8 cellular contexts compared by ENCODE assay signal in the genomic region with DNA sequence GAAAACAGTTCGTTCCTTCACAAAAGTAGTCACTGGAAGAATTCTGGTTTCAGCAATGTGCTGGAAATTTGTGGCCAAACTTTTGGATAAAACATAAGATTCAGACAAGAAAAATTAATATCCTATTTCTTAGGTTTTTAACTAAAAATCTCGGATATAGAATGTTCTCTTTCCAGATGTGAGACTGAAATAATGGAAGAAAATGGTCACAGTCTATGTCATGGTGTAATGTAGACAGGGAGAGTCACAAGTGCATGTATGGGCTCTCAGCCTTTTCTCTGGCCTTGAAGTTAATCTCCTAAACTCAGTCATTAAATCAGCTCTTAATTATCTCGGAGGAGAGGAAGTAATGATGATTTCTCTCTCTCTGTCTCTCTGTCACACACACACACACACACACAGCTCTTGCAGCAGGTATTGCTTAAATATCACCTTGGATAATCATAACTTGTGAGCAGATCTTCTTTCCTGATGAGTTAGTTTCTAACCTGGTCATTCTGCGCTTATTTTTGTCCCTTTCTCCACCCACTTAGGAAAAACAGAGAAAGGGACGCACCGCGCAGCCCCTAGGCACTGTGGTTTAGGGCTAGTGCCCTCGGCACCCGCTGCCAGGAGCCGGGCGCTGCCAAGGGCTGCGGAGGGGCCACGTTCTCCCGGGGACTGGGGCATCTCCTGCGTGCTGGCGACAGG. TPM values are rescaled to one million over a fixed set of nuclear protein-coding genes. Genes with fewer than 3 reads are reported as not detected.
DNase-seq lines count a peak whose midpoint lies in the region; FAIRE-seq and TF ChIP-seq lines count a peak whose summit lies in the region.

No MANE protein-coding gene starts in this region.

- no peaks in the 10 kb centered on the region for H3K9me2 ChIP-seq in DOHH2 (replicated peaks; ENCODE audit: control insufficient read depth, low read length)

- H3K4me3 ChIP-seq in DOHH2 (ENCODE audit: low read length) = peak overlapping the region; percentile 20; the same call in 1 of the 2 replicates
- peak overlapping the region; percentile 90 for H3K4me3 ChIP-seq in HUES6 (ENCODE audit: low read depth, low read length)
- H3K4me3 ChIP-seq in bronchial epithelial cell (ENCODE audit: low read depth, low read length) = peak overlapping the region; percentile 88
- H3K4me3 ChIP-seq in lower leg skin (ENCODE audit: low read depth, poor library complexity, severe bottlenecking) = peak overlapping the region; percentile 64
- H3K4me3 ChIP-seq in transverse colon = peak overlapping the region; percentile 36 to 70 (median 50)

- peak overlapping the region; percentile 25 for H3K4me2 ChIP-seq in DOHH2 (ENCODE audit: low read length)

- TF ChIP-seq EP300 in transverse colon (IDR thresholded peaks at IDR 0.05; ENCODE audit: low read depth) = no peak

- in situ Hi-C loops in transverse colon (cut with MboI; ENCODE audit: low pct_ligation_motif_present in 1 of 4, low pct_unique_long_range_greater_than_20kb in 1 of 4, low sequenced_read_pairs in 3 of 4) = no loop called here

- peak; percentile 49 for DNase-seq in bronchial epithelial cell (ENCODE audit: low read depth)
- DNase-seq in lower leg skin (ENCODE audit: low spot score in 2 of 2) = no peak
- DNase-seq in transverse colon = no peak
- no peak for DNase-seq in erythroblast (lab: John Stamatoyannopoulos, UW)
- DNase-seq in NCI-H345 treated with DMSO at 0.1 percent for 48 hours (lab: John Stamatoyannopoulos, UW; ENCODE audit: unreplicated experiment) = no peak
- DNase-seq in SIG-M5 (lab: John Stamatoyannopoulos, UW) = no peak

- H3K79me2 ChIP-seq in DOHH2 (ENCODE audit: control insufficient read depth, low read length) = no peaks in the 10 kb centered on the region

- no peak for TF ChIP-seq CTCF in DOHH2 (IDR thresholded peaks at IDR 0.05; ENCODE audit: low read depth, low read length, poor library complexity, severe bottlenecking)
- no peak for TF ChIP-seq CTCF in bronchial epithelial cell (IDR thresholded peaks at IDR 0.05; ENCODE audit: insufficient read depth, low read length, severe bottlenecking)
- TF ChIP-seq CTCF in lower leg skin (IDR thresholded peaks at IDR 0.05) = no peak
- no peak for TF ChIP-seq CTCF in transverse colon (IDR thresholded peaks at IDR 0.05)

- no peaks in the 10 kb centered on the region for H3F3A ChIP-seq in DOHH2 (ENCODE audit: control insufficient read depth, insufficient read depth)

- peaks cover 26% of the 10 kb centered on the region for H3K27me3 ChIP-seq in DOHH2 (ENCODE audit: control insufficient read depth, low read length)
- peaks cover 46% of the 10 kb centered on the region for H3K27me3 ChIP-seq in HUES6 (ENCODE audit: control insufficient read depth, insufficient read depth, low read length)
- H3K27me3 ChIP-seq in bronchial epithelial cell (ENCODE audit: control insufficient read depth, insufficient read depth, low read length) = no peaks in the 10 kb centered on the region
- no peaks in the 10 kb centered on the region for H3K27me3 ChIP-seq in transverse colon

- TF ChIP-seq POLR2A in lower leg skin (IDR thresholded peaks at IDR 0.05) (no peak), transverse colon (IDR thresholded peaks at IDR 0.05) (no peak), erythroblast (IDR thresholded peaks at IDR 0.05; ENCODE audit: low read length) (no peak)

- H3K9ac ChIP-seq in HUES6 (ENCODE audit: low read length) = peak overlapping the region; percentile 9

- H3K4me1 ChIP-seq in DOHH2 (ENCODE audit: control insufficient read depth, low read length) = no peaks in the 10 kb centered on the region
- peaks cover 4% of the 10 kb centered on the region; the same call in 1 of the 2 replicates for H3K4me1 ChIP-seq in HUES6 (ENCODE audit: control insufficient read depth, insufficient read depth, low read length)
- H3K4me1 ChIP-seq in transverse colon = peaks cover 0 to 32% (median 15%) of the 10 kb centered on the region in 4 donors

- H3K27ac ChIP-seq in DOHH2 (ENCODE audit: low read depth, low read length) (no peak overlapping the region), HUES6 (ENCODE audit: low read depth, low read length) (no peak overlapping the region), transverse colon (peak overlapping the region; percentile 58 to 79 (median 73))

- H3K36me3 ChIP-seq in DOHH2 (ENCODE audit: control insufficient read depth, low read length) (no peaks in the 10 kb centered on the region), HUES6 (ENCODE audit: control insufficient read depth, insufficient read depth, low read length) (no peaks in the 10 kb centered on the region), bronchial epithelial cell (ENCODE audit: control insufficient read depth, insufficient read depth, low read length) (peaks cover 2% of the 10 kb centered on the region), transverse colon (no peaks in the 10 kb centered on the region)

- H3K9me3 ChIP-seq in DOHH2 (ENCODE audit: control insufficient read depth, insufficient read depth, low read length) (no peaks in the 10 kb centered on the region), HUES6 (ENCODE audit: control insufficient read depth, insufficient read depth, low read depth, low read length) (no peaks in the 10 kb centered on the region), transverse colon (no peaks in the 10 kb centered on the region)

- 4 to 8% methylated on average over 11 to 14 of the region's 16 CpGs for WGBS in lower leg skin, 2 donors
- whole genome bisulfite sequencing in transverse colon (ENCODE audit: low coverage in 1 of 2), 2 donors = 14 to 18% methylated on average over 6 to 15 of the region's 16 CpGs

- intact Hi-C loops in lower leg skin (cut with DNase I; ENCODE audit: low total_unique reads) (no loop called here), transverse colon (cut with DNase I; ENCODE audit: low total_unique reads) (no loop called here)

- FAIRE-seq in bronchial epithelial cell (lab: Jason Lieb, UNC) = no peak

- H4K20me1 ChIP-seq in DOHH2 (ENCODE audit: control insufficient read depth, insufficient read depth, low read depth, low read length) = no peaks in the 10 kb centered on the region

RNA-seq across cellular contexts. Expression of a gene that starts 0.7 kb away (rescaled TPM):
- 16.1 and 35.0 TPM in 2 replicates for total RNA-seq in bronchial epithelial cell
- total RNA-seq in lower leg skin = 10 to 100 TPM; 28.6 to 36.7 (median 34.1) TPM
- 10 to 100 TPM in 1 of 4 donors, 1 to 10 TPM in 3; 1.5 to 10.1 (median 8.7) TPM for total RNA-seq in transverse colon

Comparison
In these comparisons a context has a peak if more than half of its experiments do, and no peak if none do; other contexts are left out.
1. H3K27ac ChIP-seq: peak in transverse colon (4 of 4); none in DOHH2 (single experiment) and HUES6 (single experiment).
2. H3K4me3 ChIP-seq: peak in every context shown above with its lines; median percentile 90 in HUES6; 88 in bronchial epithelial cell; 64 in lower leg skin; 50 in transverse colon; 20 in DOHH2.